8 cellular contexts compared by ENCODE assay signal in the genomic region with DNA sequence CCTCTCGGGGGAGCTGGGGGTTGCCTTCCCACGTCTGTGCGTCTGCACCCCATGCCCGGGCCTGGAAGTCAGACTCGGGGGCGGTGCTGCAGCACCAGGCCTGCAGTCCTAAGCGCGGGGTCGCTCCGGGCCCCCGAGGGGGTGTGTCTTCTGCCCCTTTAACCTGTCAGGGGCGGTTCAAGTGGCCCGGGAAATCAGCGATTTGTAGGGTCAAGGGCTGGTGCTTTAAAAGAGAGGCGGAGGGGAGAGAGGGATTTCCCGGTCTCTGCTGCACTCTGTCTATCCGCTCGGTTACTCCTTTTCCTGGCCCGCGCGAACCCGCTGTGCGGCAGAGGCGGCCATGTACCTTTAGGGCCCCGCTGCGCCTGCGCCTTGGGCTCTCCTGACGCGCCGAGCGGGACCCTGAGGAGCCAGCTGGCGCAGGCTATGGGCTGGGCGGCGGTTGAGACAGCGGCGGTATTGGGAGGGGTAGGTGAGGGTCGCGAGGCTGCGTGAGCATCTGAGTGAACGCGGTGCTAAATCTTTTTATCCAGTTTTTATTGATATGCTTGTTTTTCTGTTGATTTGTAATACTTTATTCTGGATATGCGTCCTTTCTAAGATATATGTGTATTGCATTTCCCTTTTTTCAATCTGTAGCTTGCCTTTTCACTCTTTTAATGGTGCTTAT.
DNase-seq lines count a peak whose midpoint lies in the region; ATAC-seq and TF ChIP-seq lines count a peak whose summit lies in the region.
"Not testable (repeated sequence)": the region's sequence is repeated elsewhere in the genome, so short reads cannot be mapped to it uniquely, and the experiment has no call there.

No MANE protein-coding gene starts in this region.

- H2AFZ ChIP-seq in neural cell (ENCODE audit: low read depth, low read length): peak overlapping the region; percentile 92

- peak overlapping the region; percentile 49 for H3K9ac ChIP-seq in neural cell (ENCODE audit: low read length)

- H3K27ac ChIP-seq in foreskin keratinocyte; neural cell (ENCODE audit: low read length): not testable (repeated sequence)

- not testable (repeated sequence) for H3K79me2 ChIP-seq in neural cell (replicated peaks; ENCODE audit: insufficient read depth, low read length)

- not testable (repeated sequence) for H3K27ac Mint-ChIP-seq in T-helper 17 cell
- peak overlapping the region; percentile 75 for H3K27ac Mint-ChIP-seq in activated naive CD4-positive, alpha-beta T cell treated with anti-CD3 and anti-CD28 coated beads, Interleukin-2, amount 10 ng/mL, durations not matched to agents 7 days and 5 days

- H3K9me2 ChIP-seq in neural cell (ENCODE audit: insufficient read depth, low read length): not testable (repeated sequence)

- H4K20me1 ChIP-seq in neural cell (ENCODE audit: insufficient read depth): not testable (repeated sequence)

- peak overlapping the region; percentile 89 for H3K4me3 Mint-ChIP-seq in T-helper 17 cell
- H3K4me3 Mint-ChIP-seq in activated naive CD4-positive, alpha-beta T cell treated with anti-CD3 and anti-CD28 coated beads, Interleukin-2, amount 10 ng/mL, durations not matched to agents 7 days and 5 days: peak overlapping the region; percentile 77

- H3K4me3 ChIP-seq in neural cell (ENCODE audit: low read length): peak overlapping the region; percentile 62

- DNase-seq in DMS 273 (lab: John Stamatoyannopoulos, UW; ENCODE audit: unreplicated experiment) (peak; percentile 93), NCI-H146 (lab: John Stamatoyannopoulos, UW) (peak; percentile 74), T-helper 17 cell (peak; percentile 54 to 64 (median 57)), foreskin keratinocyte (peak in 1 of 2 donors; percentile 15)
- DNase-seq in activated naive CD4-positive, alpha-beta T cell treated with anti-CD3 and anti-CD28 coated beads, Interleukin-2, amount 10 ng/mL, durations not matched to agents 7 days and 5 days: peak; percentile 83
- peak; percentile 83 for DNase-seq in stimulated activated CD8-positive, alpha-beta memory T cell treated with anti-CD3 and anti-CD28 coated beads, Interleukin-4, amount 100 ng/mL, for 48 hours

- H3K4me2 ChIP-seq in neural cell (ENCODE audit: low read length): peak overlapping the region; percentile 51

- CTCF ChIA-PET in activated naive CD4-positive, alpha-beta T cell treated with anti-CD3 and anti-CD28 coated beads, Interleukin-2, amount 10 ng/mL, durations not matched to agents 7 days and 5 days (lab: Charles Lee): not testable (repeated sequence)

- peak; percentile 30 for TF ChIP-seq RAD21 in neural cell (conservative IDR thresholded peaks at IDR 0.05)

- peak; percentile 77 for ATAC-seq in HG02610 (IDR thresholded peaks at IDR 0.05; ENCODE audit: unreplicated experiment)
- peak; percentile 100 for ATAC-seq in T-helper 17 cell
- ATAC-seq in foreskin keratinocyte: peak; percentile 91

- H3K27me3 ChIP-seq in foreskin keratinocyte; neural cell (ENCODE audit: insufficient read depth, low read depth, low read length): not testable (repeated sequence)

- not testable (repeated sequence) for H3K4me1 Mint-ChIP-seq in T-helper 17 cell; activated naive CD4-positive, alpha-beta T cell treated with anti-CD3 and anti-CD28 coated beads, Interleukin-2, amount 10 ng/mL, durations not matched to agents 7 days and 5 days

- not testable (repeated sequence) for TF ChIP-seq CTCF in foreskin keratinocyte (conservative IDR thresholded peaks at IDR 0.05); neural cell (IDR thresholded peaks at IDR 0.05; ENCODE audit: poor library complexity, severe bottlenecking)

- not testable (repeated sequence) for H3K36me3 ChIP-seq in neural cell (ENCODE audit: insufficient read depth, low read length)

- not testable (repeated sequence) for H3F3A ChIP-seq in neural cell (ENCODE audit: insufficient read depth, low read length, poor library complexity, severe bottlenecking)

- not testable (repeated sequence) for H3K9me3 Mint-ChIP-seq in activated naive CD4-positive, alpha-beta T cell treated with anti-CD3 and anti-CD28 coated beads, Interleukin-2, amount 10 ng/mL, durations not matched to agents 7 days and 5 days

- not testable (repeated sequence) for TF ChIP-seq EP300 in neural cell (conservative IDR thresholded peaks at IDR 0.05; ENCODE audit: poor library complexity, severe bottlenecking)

- H3K4me1 ChIP-seq in foreskin keratinocyte: not testable (repeated sequence)

- not testable (repeated sequence) for H3K9me3 ChIP-seq in T-helper 17 cell (ENCODE audit: control insufficient read depth, low read length, poor library complexity, severe bottlenecking); neural cell (ENCODE audit: low read length)

- not testable (repeated sequence) for H3K27me3 Mint-ChIP-seq in T-helper 17 cell; activated naive CD4-positive, alpha-beta T cell treated with anti-CD3 and anti-CD28 coated beads, Interleukin-2, amount 10 ng/mL, durations not matched to agents 7 days and 5 days

- H3K36me3 Mint-ChIP-seq in T-helper 17 cell (ENCODE audit: low read depth); activated naive CD4-positive, alpha-beta T cell treated with anti-CD3 and anti-CD28 coated beads, Interleukin-2, amount 10 ng/mL, durations not matched to agents 7 days and 5 days: not testable (repeated sequence)

TF ChIP-seq in neural cell, 6 proteins besides CTCF, POLR2A, EP300 and RAD21:
- peak; percentile 35 for TF ChIP-seq SMC3 (conservative IDR thresholded peaks at IDR 0.05; ENCODE audit: poor library complexity)
- TF ChIP-seq, protein P1, sequence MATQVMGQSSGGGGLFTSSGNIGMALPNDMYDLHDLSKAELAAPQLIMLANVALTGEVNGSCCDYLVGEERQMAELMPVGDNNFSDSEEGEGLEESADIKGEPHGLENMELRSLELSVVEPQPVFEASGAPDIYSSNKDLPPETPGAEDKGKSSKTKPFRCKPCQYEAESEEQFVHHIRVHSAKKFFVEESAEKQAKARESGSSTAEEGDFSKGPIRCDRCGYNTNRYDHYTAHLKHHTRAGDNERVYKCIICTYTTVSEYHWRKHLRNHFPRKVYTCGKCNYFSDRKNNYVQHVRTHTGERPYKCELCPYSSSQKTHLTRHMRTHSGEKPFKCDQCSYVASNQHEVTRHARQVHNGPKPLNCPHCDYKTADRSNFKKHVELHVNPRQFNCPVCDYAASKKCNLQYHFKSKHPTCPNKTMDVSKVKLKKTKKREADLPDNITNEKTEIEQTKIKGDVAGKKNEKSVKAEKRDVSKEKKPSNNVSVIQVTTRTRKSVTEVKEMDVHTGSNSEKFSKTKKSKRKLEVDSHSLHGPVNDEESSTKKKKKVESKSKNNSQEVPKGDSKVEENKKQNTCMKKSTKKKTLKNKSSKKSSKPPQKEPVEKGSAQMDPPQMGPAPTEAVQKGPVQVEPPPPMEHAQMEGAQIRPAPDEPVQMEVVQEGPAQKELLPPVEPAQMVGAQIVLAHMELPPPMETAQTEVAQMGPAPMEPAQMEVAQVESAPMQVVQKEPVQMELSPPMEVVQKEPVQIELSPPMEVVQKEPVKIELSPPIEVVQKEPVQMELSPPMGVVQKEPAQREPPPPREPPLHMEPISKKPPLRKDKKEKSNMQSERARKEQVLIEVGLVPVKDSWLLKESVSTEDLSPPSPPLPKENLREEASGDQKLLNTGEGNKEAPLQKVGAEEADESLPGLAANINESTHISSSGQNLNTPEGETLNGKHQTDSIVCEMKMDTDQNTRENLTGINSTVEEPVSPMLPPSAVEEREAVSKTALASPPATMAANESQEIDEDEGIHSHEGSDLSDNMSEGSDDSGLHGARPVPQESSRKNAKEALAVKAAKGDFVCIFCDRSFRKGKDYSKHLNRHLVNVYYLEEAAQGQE (IDR thresholded peaks at IDR 0.05; ENCODE audit: borderline replicate concordance): peak; percentile 37
